In genomic region chr22:46067159-46068111, GRCh38 we compare ENCODE assay signal across 9 cellular contexts.
DNase-seq lines count a peak whose midpoint lies in the region; ATAC-seq and TF ChIP-seq lines count a peak whose summit lies in the region.
"Had no signal": no experiment of that assay in that cellular context is flagged by ENCODE, and none has a peak within 500 bp of the region (broad histone marks: within the 10 kb centered on the region; RNA-seq: fewer than 3 reads in every experiment).

No MANE protein-coding gene starts in this region.

- DNase-seq in RWPE2 (ENCODE audit: low spot score) (no peak), fibroblast of villous mesenchyme (ENCODE audit: low read depth) (peak; percentile 70), GM19240 (ENCODE audit: insufficient read length, low spot score) (no peak)
- DNase-seq: activated CD8-positive, alpha-beta memory T cell treated with anti-CD3 and anti-CD28 coated beads, Interleukin-2, amount 10 ng/mL, durations not matched to agents 7 days and 5 days; naive B cell had no signal

- no peaks in the 10 kb centered on the region for H3K27me3 Mint-ChIP-seq in stimulated activated memory B cell treated with anti-CD40 and anti-IgM and Interleukin-4, amounts not matched to agents 10 μg/mL and 1 μg/mL and 100 μg/mL, for 72 hours
- H3K27me3 Mint-ChIP-seq: naive B cell had no signal

- H3K27ac Mint-ChIP-seq in stimulated activated memory B cell treated with anti-CD40 and anti-IgM and Interleukin-4, amounts not matched to agents 10 μg/mL and 1 μg/mL and 100 μg/mL, for 72 hours, result peak overlapping the region; percentile 32
- H3K27ac Mint-ChIP-seq: activated CD8-positive, alpha-beta memory T cell treated with anti-CD3 and anti-CD28 coated beads, Interleukin-2, amount 10 ng/mL, durations not matched to agents 7 days and 5 days had no signal

- POLR2A ChIA-PET in HEK293 (lab: Yijun Ruan, JAX), result no interaction called here

- H3K36me3 Mint-ChIP-seq in stimulated activated memory B cell treated with anti-CD40 and anti-IgM and Interleukin-4, amounts not matched to agents 10 μg/mL and 1 μg/mL and 100 μg/mL, for 72 hours, result peaks cover 10% of the 10 kb centered on the region
- H3K36me3 Mint-ChIP-seq: activated CD8-positive, alpha-beta memory T cell treated with anti-CD3 and anti-CD28 coated beads, Interleukin-2, amount 10 ng/mL, durations not matched to agents 7 days and 5 days; naive B cell had no signal

- no peaks in the 10 kb centered on the region for H3K36me3 ChIP-seq in HEK293 (ENCODE audit: control insufficient read depth in 2 of 2, insufficient read depth in 1 of 2, low read length in 2 of 2)
- peaks cover 4% of the 10 kb centered on the region for H3K36me3 ChIP-seq in RWPE2 (ENCODE audit: low read depth)

- CTCF ChIA-PET in HEK293 (lab: Yijun Ruan, JAX), result interaction anchor here (0.6 to 5.7 kb wide), 6 partner anchors 14 to 381 kb away, joined by 3 to 33 read pairs (median 3); no protein-coding TSS in a partner anchor

- H3K9me3 Mint-ChIP-seq in stimulated activated memory B cell treated with anti-CD40 and anti-IgM and Interleukin-4, amounts not matched to agents 10 μg/mL and 1 μg/mL and 100 μg/mL, for 72 hours, result no peaks in the 10 kb centered on the region
- H3K9me3 Mint-ChIP-seq: naive B cell had no signal

- ATAC-seq in RWPE2 (ENCODE audit: low read depth) (peak; percentile 0; the same call in 1 of the 3 replicates), GM21619 (IDR thresholded peaks at IDR 0.05; ENCODE audit: unreplicated experiment) (no peak), HG03565 (IDR thresholded peaks at IDR 0.05; ENCODE audit: unreplicated experiment) (no peak)
- no peak for ATAC-seq in stimulated activated memory B cell treated with anti-CD40 and anti-IgM and Interleukin-4, amounts not matched to agents 10 μg/mL and 1 μg/mL and 100 μg/mL, for 72 hours
- ATAC-seq: activated CD8-positive, alpha-beta memory T cell treated with anti-CD3 and anti-CD28 coated beads, Interleukin-2, amount 10 ng/mL, durations not matched to agents 7 days and 5 days had no signal

- no peaks in the 10 kb centered on the region for H3K9me3 ChIP-seq in HEK293 (ENCODE audit: control insufficient read depth, insufficient read depth, low read depth, low read length)
- no peaks in the 10 kb centered on the region for H3K9me3 ChIP-seq in RWPE2 (ENCODE audit: severe bottlenecking)

- no peak overlapping the region for H3K4me3 Mint-ChIP-seq in stimulated activated memory B cell treated with anti-CD40 and anti-IgM and Interleukin-4, amounts not matched to agents 10 μg/mL and 1 μg/mL and 100 μg/mL, for 72 hours
- H3K4me3 Mint-ChIP-seq: activated CD8-positive, alpha-beta memory T cell treated with anti-CD3 and anti-CD28 coated beads, Interleukin-2, amount 10 ng/mL, durations not matched to agents 7 days and 5 days had no signal

- no peaks in the 10 kb centered on the region for H3K27me3 ChIP-seq in RWPE2 (ENCODE audit: insufficient read depth, poor library complexity, severe bottlenecking)

- H3K4me1 Mint-ChIP-seq in stimulated activated memory B cell treated with anti-CD40 and anti-IgM and Interleukin-4, amounts not matched to agents 10 μg/mL and 1 μg/mL and 100 μg/mL, for 72 hours, result peaks cover 41% of the 10 kb centered on the region

- H3K27ac ChIP-seq in HEK293 (ENCODE audit: extremely low read depth, low read depth, low read length) (peak overlapping the region; percentile 60), RWPE2 (ENCODE audit: poor library complexity, severe bottlenecking) (peak overlapping the region; percentile 99)

- peaks cover 17% of the 10 kb centered on the region for H3K4me1 ChIP-seq in HEK293 (ENCODE audit: control insufficient read depth, insufficient read depth, low read length)
- peaks cover 36% of the 10 kb centered on the region for H3K4me1 ChIP-seq in RWPE2 (ENCODE audit: insufficient read depth, poor library complexity, severe bottlenecking)

- H3K4me3 ChIP-seq in HEK293 (ENCODE audit: low read depth, low read length) (no peak overlapping the region), RWPE2 (ENCODE audit: severe bottlenecking) (peak overlapping the region; percentile 64), fibroblast of villous mesenchyme (ENCODE audit: low read depth, low read length) (peak overlapping the region; percentile 7)

- TF ChIP-seq CTCF in HEK293 (tag by site-specific recombination; IDR thresholded peaks at IDR 0.05) (no peak), RWPE2 (IDR thresholded peaks at IDR 0.05; ENCODE audit: poor library complexity, severe bottlenecking) (no peak), fibroblast of villous mesenchyme (IDR thresholded peaks at IDR 0.05; ENCODE audit: insufficient read depth, low read depth, low read length) (no peak)

TF ChIP-seq in HEK293, 187 proteins besides CTCF, POLR2A, EP300 and RAD21 (continues in another document):
- TF ChIP-seq ZNF274 (IDR thresholded peaks at IDR 0.05; ENCODE audit: low read length), result no peak
- TF ChIP-seq ZNF274 (tag by site-specific recombination; IDR thresholded peaks at IDR 0.05; ENCODE audit: borderline replicate concordance), result no peak
- TF ChIP-seq ZBTB17 (tag by site-specific recombination; IDR thresholded peaks at IDR 0.05), result peak; percentile 76
- TF ChIP-seq IKZF3 (tag by site-specific recombination; IDR thresholded peaks at IDR 0.05), result peak; percentile 75
- TF ChIP-seq FEZF1 (tag by site-specific recombination; IDR thresholded peaks at IDR 0.05), result 0 out of 2 replicates have a peak, but pooled peaks have one; percentile 41
- no peak for TF ChIP-seq ZNF366 (tag by site-specific recombination; conservative IDR thresholded peaks at IDR 0.05)
- TF ChIP-seq PRDM1 (tag by site-specific recombination; IDR thresholded peaks at IDR 0.05), result peak; percentile 83
- TF ChIP-seq SCRT2 (tag by site-specific recombination; IDR thresholded peaks at IDR 0.05), result no peak
- TF ChIP-seq, protein P1, sequence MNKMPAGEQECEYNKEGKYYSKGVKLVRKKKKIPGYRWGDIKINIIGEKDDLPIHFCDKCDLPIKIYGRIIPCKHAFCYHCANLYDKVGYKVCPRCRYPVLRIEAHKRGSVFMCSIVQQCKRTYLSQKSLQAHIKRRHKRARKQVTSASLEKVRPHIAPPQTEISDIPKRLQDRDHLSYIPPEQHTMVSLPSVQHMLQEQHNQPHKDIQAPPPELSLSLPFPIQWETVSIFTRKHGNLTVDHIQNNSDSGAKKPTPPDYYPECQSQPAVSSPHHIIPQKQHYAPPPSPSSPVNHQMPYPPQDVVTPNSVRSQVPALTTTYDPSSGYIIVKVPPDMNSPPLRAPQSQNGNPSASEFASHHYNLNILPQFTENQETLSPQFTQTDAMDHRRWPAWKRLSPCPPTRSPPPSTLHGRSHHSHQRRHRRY (tag by site-specific recombination; IDR thresholded peaks at IDR 0.05), result no peak
- 0 out of 2 replicates have a peak, but pooled peaks have one; percentile 11 for TF ChIP-seq ZEB2 (tag by site-specific recombination; IDR thresholded peaks at IDR 0.05)
- TF ChIP-seq ZBTB8A (tag by site-specific recombination; IDR thresholded peaks at IDR 0.05), result peak; percentile 48
- TF ChIP-seq, protein P2, sequence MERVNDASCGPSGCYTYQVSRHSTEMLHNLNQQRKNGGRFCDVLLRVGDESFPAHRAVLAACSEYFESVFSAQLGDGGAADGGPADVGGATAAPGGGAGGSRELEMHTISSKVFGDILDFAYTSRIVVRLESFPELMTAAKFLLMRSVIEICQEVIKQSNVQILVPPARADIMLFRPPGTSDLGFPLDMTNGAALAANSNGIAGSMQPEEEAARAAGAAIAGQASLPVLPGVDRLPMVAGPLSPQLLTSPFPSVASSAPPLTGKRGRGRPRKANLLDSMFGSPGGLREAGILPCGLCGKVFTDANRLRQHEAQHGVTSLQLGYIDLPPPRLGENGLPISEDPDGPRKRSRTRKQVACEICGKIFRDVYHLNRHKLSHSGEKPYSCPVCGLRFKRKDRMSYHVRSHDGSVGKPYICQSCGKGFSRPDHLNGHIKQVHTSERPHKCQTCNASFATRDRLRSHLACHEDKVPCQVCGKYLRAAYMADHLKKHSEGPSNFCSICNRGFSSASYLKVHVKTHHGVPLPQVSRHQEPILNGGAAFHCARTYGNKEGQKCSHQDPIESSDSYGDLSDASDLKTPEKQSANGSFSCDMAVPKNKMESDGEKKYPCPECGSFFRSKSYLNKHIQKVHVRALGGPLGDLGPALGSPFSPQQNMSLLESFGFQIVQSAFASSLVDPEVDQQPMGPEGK (tag by site-specific recombination; IDR thresholded peaks at IDR 0.05), result 0 out of 2 replicates have a peak, but pooled peaks have one; percentile 28
- TF ChIP-seq GLIS1 (tag by site-specific recombination; IDR thresholded peaks at IDR 0.05), result peak; percentile 16; the same call in 1 of the 2 replicates
- no peak for TF ChIP-seq ZNF513 (tag by site-specific recombination; IDR thresholded peaks at IDR 0.05)
